8 cellular contexts compared by ENCODE assay signal in the genomic region with DNA sequence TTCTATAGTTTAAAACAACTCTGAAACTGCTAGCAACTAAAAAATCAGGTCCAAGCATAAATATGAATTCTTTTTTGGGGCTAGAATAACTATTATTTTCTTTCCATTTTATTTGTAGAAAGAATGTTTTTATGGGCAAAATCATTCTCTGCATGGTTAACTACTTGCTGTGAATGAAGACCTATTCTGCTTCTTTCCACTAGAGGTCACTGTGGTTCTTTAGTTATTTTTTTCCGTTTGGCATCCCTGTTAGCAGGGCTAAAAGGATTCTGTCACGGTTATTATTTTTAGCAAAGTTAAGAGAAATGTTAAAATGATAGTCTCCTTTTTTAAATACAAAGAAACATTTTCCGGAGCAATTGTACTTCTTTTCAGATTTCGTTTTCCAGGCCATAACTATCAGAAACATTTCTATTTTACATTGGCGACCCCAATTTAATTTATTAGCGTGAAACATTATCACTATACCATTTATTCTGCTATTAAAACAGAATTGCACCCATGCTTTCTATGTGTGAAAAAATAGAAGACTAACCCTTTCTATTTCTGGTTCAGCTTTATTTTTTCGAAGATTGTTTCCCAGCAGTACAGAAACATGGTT.
DNase-seq lines count a peak whose midpoint lies in the region; ATAC-seq and TF ChIP-seq lines count a peak whose summit lies in the region.

No MANE protein-coding gene starts in this region.

- TF ChIP-seq CTCF in epithelial cell of esophagus (IDR thresholded peaks at IDR 0.05; ENCODE audit: insufficient read depth, low read depth, low read length, missing control alignments) = peak; percentile 67
- TF ChIP-seq CTCF in osteoblast (IDR thresholded peaks at IDR 0.05; ENCODE audit: extremely low read depth, low read depth, low read length) = peak; percentile 78

- H3K4me3 ChIP-seq in Karpas-422 (ENCODE audit: low read length) (no peak overlapping the region), epithelial cell of esophagus (ENCODE audit: low read length) (no peak overlapping the region), osteoblast (ENCODE audit: insufficient read depth, low read length) (no peak overlapping the region)

- no peak overlapping the region for H3K27ac ChIP-seq in Karpas-422 (ENCODE audit: low read length)
- H3K27ac ChIP-seq in osteoblast (ENCODE audit: low read depth, low read length) = no peak overlapping the region

- H3K4me2 ChIP-seq in Karpas-422 (ENCODE audit: low read depth, low read length, poor library complexity, severe bottlenecking) = no peak overlapping the region
- no peak overlapping the region for H3K4me2 ChIP-seq in osteoblast (ENCODE audit: insufficient read depth, low read length)

- H3K9ac ChIP-seq in Karpas-422 (ENCODE audit: low read length) = no peak overlapping the region

- H3K79me2 ChIP-seq in Karpas-422 (ENCODE audit: low read length) (no peaks in the 10 kb centered on the region), osteoblast (ENCODE audit: insufficient read depth, low read length) (no peaks in the 10 kb centered on the region)

- H4K20me1 ChIP-seq in Karpas-422 (ENCODE audit: insufficient read depth, low read depth, low read length) (no peaks in the 10 kb centered on the region), osteoblast (ENCODE audit: insufficient read depth, low read length) (no peaks in the 10 kb centered on the region)

- ATAC-seq in GM19467 (IDR thresholded peaks at IDR 0.05; ENCODE audit: unreplicated experiment) = peak; percentile 78
- no peak for ATAC-seq in GM19452 (IDR thresholded peaks at IDR 0.05; ENCODE audit: unreplicated experiment)

- no peaks in the 10 kb centered on the region for H3K4me1 ChIP-seq in Karpas-422 (ENCODE audit: low read length)
- peaks cover 3% of the 10 kb centered on the region for H3K4me1 ChIP-seq in osteoblast (ENCODE audit: insufficient read depth, low read length)

- H3K36me3 ChIP-seq in Karpas-422 (ENCODE audit: insufficient read depth, low read length) = no peaks in the 10 kb centered on the region
- H3K36me3 ChIP-seq in osteoblast (ENCODE audit: insufficient read depth, low read length) = no peaks in the 10 kb centered on the region

- H3K27me3 ChIP-seq in Karpas-422 (ENCODE audit: low read length) (no peaks in the 10 kb centered on the region), osteoblast (ENCODE audit: insufficient read depth, low read length) (no peaks in the 10 kb centered on the region)

- H3K9me2 ChIP-seq in Karpas-422 (replicated peaks; ENCODE audit: insufficient read depth, low read length) = no peaks in the 10 kb centered on the region

- H2AFZ ChIP-seq in Karpas-422 (ENCODE audit: low read length) (no peak overlapping the region), osteoblast (ENCODE audit: low read length) (no peak overlapping the region)

- H3K9me3 ChIP-seq in Karpas-422 (ENCODE audit: low read length) (no peaks in the 10 kb centered on the region), osteoblast (ENCODE audit: low read depth, low read length) (no peaks in the 10 kb centered on the region)

- DNase-seq in DMS 273 (lab: John Stamatoyannopoulos, UW; ENCODE audit: unreplicated experiment) (peak; percentile 55), Karpas-422 (peak; percentile 79), RPMI8226 (peak; percentile 40), epithelial cell of esophagus (ENCODE audit: low read depth) (peak; percentile 41), osteoblast (ENCODE audit: insufficient read length, low spot score, missing footprints) (no peak), UCSD-AML1 (lab: John Stamatoyannopoulos, UW; ENCODE audit: unreplicated experiment) (no peak)

Comparison
In these comparisons a context has a peak if more than half of its experiments do, and no peak if none do; other contexts are left out.
1. DNase-seq: peak in DMS 273 (single experiment), Karpas-422 (single experiment), RPMI8226 (single experiment) and epithelial cell of esophagus (single experiment); none in osteoblast (single experiment) and UCSD-AML1 (single experiment).